ENCODE assay signal across 18 cellular contexts in the genomic region with DNA sequence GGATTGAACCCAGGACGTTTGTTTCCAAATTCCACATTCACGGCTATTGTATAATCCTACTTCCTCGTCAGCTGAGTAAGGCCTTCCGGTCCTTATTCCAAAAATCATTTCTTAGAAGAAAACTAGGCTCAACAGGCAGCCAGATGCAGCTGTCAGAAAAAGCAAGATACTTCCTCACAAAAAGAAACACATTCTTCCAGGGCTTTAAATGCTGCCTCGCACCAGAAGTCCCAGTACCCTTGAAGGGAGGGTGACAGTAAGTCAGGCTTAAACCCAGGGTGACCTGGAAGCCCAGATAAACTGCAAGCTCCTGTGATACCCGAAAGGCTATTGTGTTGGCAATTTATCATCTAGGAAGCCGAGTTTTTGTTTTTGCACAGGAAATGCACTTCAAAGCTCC.
A peak's percentile ranks its signal among the peaks of the same experiment; 100 is the strongest.
DNase-seq lines count a peak whose midpoint lies in the region; ATAC-seq and TF ChIP-seq lines count a peak whose summit lies in the region.
"Had no signal": no experiment of that assay in that cellular context is flagged by ENCODE, and none has a peak within 500 bp of the region (broad histone marks: within the 10 kb centered on the region; RNA-seq: fewer than 3 reads in every experiment).

No MANE protein-coding gene starts in this region.

- DNase-seq in heart left ventricle, result peak in 4 of 5 donors; percentile 21 to 35 (median 30)
- no peak for DNase-seq in Right ventricle myocardium inferior (ENCODE audit: missing footprints)
- no peak for DNase-seq in left ventricle myocardium superior
- no peak for DNase-seq in vagina (ENCODE audit: extremely low spot score in 2 of 2)
- DNase-seq in NAMALWA (ENCODE audit: low spot score), result no peak
- no peak for DNase-seq in BE2C
- DNase-seq in activated T-helper 2 cell treated with anti-CD3 and anti-CD28 coated beads, Interferon-gamma antibody, Interleukin-2, Interleukin-4, amounts not matched to agents 10 μg/mL and 5 μg/mL and 100 μg/mL, durations not matched to agents 14 hours and 24 hours and 36 hours (ENCODE audit: low spot score), result no peak
- DNase-seq: activated gamma-delta T cell, amniotic stem cell, C1 segment of cervical spinal cord, DMS153, NCI-H187, NCI-H510A treated with DMSO at 0.1 percent for 48 hours, SJCRH30 had no signal

- TF ChIP-seq POLR2A in heart left ventricle (IDR thresholded peaks at IDR 0.05), result no peak
- TF ChIP-seq POLR2A in vagina (IDR thresholded peaks at IDR 0.05), result no peak

- H2AFZ ChIP-seq in parathyroid adenoma, result no peak overlapping the region

- H3K36me3 ChIP-seq in heart left ventricle (no peaks in the 10 kb centered on the region), parathyroid adenoma (ENCODE audit: control insufficient read depth, insufficient read depth, low read length) (no peaks in the 10 kb centered on the region), vagina (no peaks in the 10 kb centered on the region), BE2C (no peaks in the 10 kb centered on the region)
- H3K36me3 ChIP-seq: ovary, SJCRH30 had no signal

- peak; percentile 57 to 84 (median 66) for ATAC-seq in heart left ventricle
- no peak for ATAC-seq in Right ventricle myocardium inferior
- peak; percentile 71 for ATAC-seq in left ventricle myocardium superior

- no peak overlapping the region for H3K9ac ChIP-seq in parathyroid adenoma

- no peaks in the 10 kb centered on the region for H3K79me2 ChIP-seq in parathyroid adenoma

- H3K27ac Mint-ChIP-seq in activated T-helper 2 cell treated with anti-CD3 and anti-CD28 coated beads, Interferon-gamma antibody, Interleukin-2, Interleukin-4, amounts not matched to agents 10 μg/mL and 5 μg/mL and 100 μg/mL, durations not matched to agents 14 hours and 24 hours and 36 hours, result no peak overlapping the region
- H3K27ac Mint-ChIP-seq: T-helper 2 cell treated with Interferon-gamma antibody and Interleukin-4, amounts not matched to agents 5 μg/mL and 100 μg/mL, for 36 hours had no signal

- no peaks in the 10 kb centered on the region for H3K27me3 Mint-ChIP-seq in activated T-helper 2 cell treated with anti-CD3 and anti-CD28 coated beads, Interferon-gamma antibody, Interleukin-2, Interleukin-4, amounts not matched to agents 10 μg/mL and 5 μg/mL and 100 μg/mL, durations not matched to agents 14 hours and 24 hours and 36 hours (ENCODE audit: low read depth)

- intact Hi-C loops in heart left ventricle (cut with DNase I) (loop anchor here in 6 of 10 donors (2.0 to 10.0 kb wide), 12 partner anchors 38 to 453 kb away; a partner anchor contains a TSS), Right ventricle myocardium inferior (cut with DNase I) (loop anchor here (5.0 kb wide), 1 partner anchor 197 kb away; no protein-coding TSS in a partner anchor), left ventricle myocardium superior (cut with micrococcal nuclease) (no loop called here), vagina (cut with DNase I) (no loop called here)
- intact Hi-C loops in activated T-helper 2 cell treated with anti-CD3 and anti-CD28 coated beads, Interferon-gamma antibody, Interleukin-2, Interleukin-4, amounts not matched to agents 10 μg/mL and 5 μg/mL and 100 μg/mL, durations not matched to agents 14 hours and 24 hours and 36 hours (cut with micrococcal nuclease), result no loop called here

- no peaks in the 10 kb centered on the region for H3K27me3 ChIP-seq in heart left ventricle
- no peaks in the 10 kb centered on the region for H3K27me3 ChIP-seq in parathyroid adenoma (ENCODE audit: control insufficient read depth, insufficient read depth, low read length)
- no peaks in the 10 kb centered on the region for H3K27me3 ChIP-seq in vagina
- H3K27me3 ChIP-seq in BE2C, result no peaks in the 10 kb centered on the region
- H3K27me3 ChIP-seq: ovary, SJCRH30 had no signal

- H3K27ac ChIP-seq in heart left ventricle, result peak overlapping the region; percentile 42 to 84 (median 66)
- peak overlapping the region; percentile 56 for H3K27ac ChIP-seq in parathyroid adenoma
- peak overlapping the region; percentile 53 for H3K27ac ChIP-seq in vagina
- H3K27ac ChIP-seq: ovary, SJCRH30 had no signal

- no peaks in the 10 kb centered on the region for H3K9me3 Mint-ChIP-seq in activated T-helper 2 cell treated with anti-CD3 and anti-CD28 coated beads, Interferon-gamma antibody, Interleukin-2, Interleukin-4, amounts not matched to agents 10 μg/mL and 5 μg/mL and 100 μg/mL, durations not matched to agents 14 hours and 24 hours and 36 hours

- H3K4me3 ChIP-seq in heart left ventricle (no peak overlapping the region), parathyroid adenoma (ENCODE audit: low read depth, low read length) (no peak overlapping the region), vagina (no peak overlapping the region), BE2C (ENCODE audit: low read depth, low read length) (no peak overlapping the region)
- H3K4me3 ChIP-seq: ovary, SJCRH30, smooth muscle cell had no signal

- H3K4me1 Mint-ChIP-seq in activated T-helper 2 cell treated with anti-CD3 and anti-CD28 coated beads, Interferon-gamma antibody, Interleukin-2, Interleukin-4, amounts not matched to agents 10 μg/mL and 5 μg/mL and 100 μg/mL, durations not matched to agents 14 hours and 24 hours and 36 hours (ENCODE audit: low read depth), result no peaks in the 10 kb centered on the region

- no peaks in the 10 kb centered on the region for H3K36me3 Mint-ChIP-seq in activated T-helper 2 cell treated with anti-CD3 and anti-CD28 coated beads, Interferon-gamma antibody, Interleukin-2, Interleukin-4, amounts not matched to agents 10 μg/mL and 5 μg/mL and 100 μg/mL, durations not matched to agents 14 hours and 24 hours and 36 hours (ENCODE audit: low read depth)

- H3K4me2 ChIP-seq in parathyroid adenoma (ENCODE audit: low read length), result no peak overlapping the region
- H3K4me2 ChIP-seq: smooth muscle cell had no signal

- no peak overlapping the region for H3K4me3 Mint-ChIP-seq in activated T-helper 2 cell treated with anti-CD3 and anti-CD28 coated beads, Interferon-gamma antibody, Interleukin-2, Interleukin-4, amounts not matched to agents 10 μg/mL and 5 μg/mL and 100 μg/mL, durations not matched to agents 14 hours and 24 hours and 36 hours (ENCODE audit: low read depth)
- H3K4me3 Mint-ChIP-seq: T-helper 2 cell treated with Interferon-gamma antibody and Interleukin-4, amounts not matched to agents 5 μg/mL and 100 μg/mL, for 36 hours had no signal

- TF ChIP-seq CTCF in heart left ventricle (IDR thresholded peaks at IDR 0.05), result no peak
- no peak for TF ChIP-seq CTCF in parathyroid adenoma (IDR thresholded peaks at IDR 0.05)
- TF ChIP-seq CTCF in vagina (IDR thresholded peaks at IDR 0.05), result no peak
- TF ChIP-seq CTCF in BE2C (IDR thresholded peaks at IDR 0.05; ENCODE audit: low read depth, low read length), result no peak

- 23 to 47% (median 34%) methylated on average over 7 of the region's 7 CpGs for WGBS in heart left ventricle, 4 donors

- H3K4me1 ChIP-seq in heart left ventricle (peaks cover 6 to 66% (median 24%) of the 10 kb centered on the region in 12 donors), parathyroid adenoma (no peaks in the 10 kb centered on the region), vagina (no peaks in the 10 kb centered on the region), BE2C (peaks cover 13% of the 10 kb centered on the region)

- no peaks in the 10 kb centered on the region for H3K9me3 ChIP-seq in heart left ventricle
- no peaks in the 10 kb centered on the region for H3K9me3 ChIP-seq in parathyroid adenoma (ENCODE audit: control insufficient read depth, low read length)
- H3K9me3 ChIP-seq in vagina, result no peaks in the 10 kb centered on the region
- no peaks in the 10 kb centered on the region for H3K9me3 ChIP-seq in BE2C
- H3K9me3 ChIP-seq: ovary, SJCRH30 had no signal

Comparison
In these comparisons a context has a peak if more than half of its experiments do, and no peak if none do; other contexts are left out.
1. DNase-seq: peak in heart left ventricle (4 of 5); none in Right ventricle myocardium inferior (single experiment), left ventricle myocardium superior (single experiment), vagina (0 of 2), NAMALWA (single experiment), BE2C (single experiment) and activated T-helper 2 cell treated with anti-CD3 and anti-CD28 coated beads, Interferon-gamma antibody, Interleukin-2, Interleukin-4, amounts not matched to agents 10 μg/mL and 5 μg/mL and 100 μg/mL, durations not matched to agents 14 hours and 24 hours and 36 hours (single experiment).
2. intact Hi-C loops: an anchor here in heart left ventricle (2.0 to 10.0 kb wide) and Right ventricle myocardium inferior (5.0 kb wide); none called in left ventricle myocardium superior, vagina and activated T-helper 2 cell treated with anti-CD3 and anti-CD28 coated beads, Interferon-gamma antibody, Interleukin-2, Interleukin-4, amounts not matched to agents 10 μg/mL and 5 μg/mL and 100 μg/mL, durations not matched to agents 14 hours and 24 hours and 36 hours.
3. Peak in every context shown above with its lines, with median percentiles within 50 percentile points of each other: H3K27ac ChIP-seq.